Comparison of ENCODE assay signal across 1 cellular context in the genomic region with DNA sequence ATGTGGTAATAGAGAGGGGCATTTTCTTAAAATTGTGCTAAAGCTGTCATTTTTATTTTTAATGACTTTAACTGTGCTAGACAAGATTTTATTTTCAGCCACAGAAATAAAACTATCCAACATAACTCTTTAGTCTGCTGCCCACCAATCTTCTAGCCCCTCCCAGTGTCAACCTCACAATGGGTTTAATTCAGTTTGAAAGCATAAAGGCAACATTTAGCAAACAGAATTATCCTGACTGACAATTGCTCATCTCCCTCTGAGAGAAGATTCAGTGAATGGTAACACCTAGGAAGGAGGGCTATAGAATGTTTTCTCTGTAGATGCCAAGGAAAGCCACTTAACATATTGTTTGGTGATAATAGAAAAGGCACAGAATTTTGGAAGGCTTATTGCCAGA.
TF ChIP-seq lines count a peak whose summit lies in the region.

No MANE protein-coding gene starts in this region.

TF ChIP-seq in HepG2, 621 proteins besides CTCF, POLR2A, EP300 and RAD21 (continued from another document):
- TF ChIP-seq GPN1 (CRISPR knock-in tag; IDR thresholded peaks at IDR 0.05; ENCODE audit: borderline replicate concordance) (no peak), ZNF678 (CRISPR knock-in tag; IDR thresholded peaks at IDR 0.05) (no peak), BORCS8-MEF2B (CRISPR knock-in tag; IDR thresholded peaks at IDR 0.05) (no peak), HOXA9 (CRISPR knock-in tag; IDR thresholded peaks at IDR 0.05; ENCODE audit: borderline replicate concordance) (no peak)
